14 cellular contexts compared by ENCODE assay signal in genomic region chr7:141695803-141696289, GRCh38. TPM values are rescaled to one million over a fixed set of nuclear protein-coding genes. Genes with fewer than 3 reads are reported as not detected.
DNase-seq lines count a peak whose midpoint lies in the region; TF ChIP-seq lines count a peak whose summit lies in the region.
"Had no signal": no experiment of that assay in that cellular context is flagged by ENCODE, and none has a peak within 500 bp of the region (broad histone marks: within the 10 kb centered on the region; RNA-seq: fewer than 3 reads in every experiment).

No MANE protein-coding gene starts in this region.

- DNase-seq in NCI-H1417 (lab: John Stamatoyannopoulos, UW) (peak in 2 of 3 experiments; percentile 35 to 70), NCI-H1417 treated with DMSO at 0.1 percent for 48 hours (lab: John Stamatoyannopoulos, UW) (no peak), NCI-H2196 (lab: John Stamatoyannopoulos, UW; ENCODE audit: unreplicated experiment) (peak; percentile 27), endothelial cell (ENCODE audit: low spot score) (no peak), transverse colon (peak; percentile 37), mesothelial cell of epicardium (ENCODE audit: low spot score in 2 of 2, unreplicated experiment in 2 of 2) (no peak), kidney tubule cell (ENCODE audit: low spot score) (no peak)
- no peak for DNase-seq in stimulated activated CD4-positive, alpha-beta T cell treated with anti-CD3 and anti-CD28 coated beads, Interleukin-1b, Interleukin-23, amount 100 ng/mL, for 48 hours
- DNase-seq: activated CD4-positive, alpha-beta T cell treated with anti-CD3 and anti-CD28 coated beads, Interleukin-2, amount 50 U/mL, for 48 hours; caudate nucleus; T-helper 1 cell had no signal

- H3K27me3 Mint-ChIP-seq in endothelial cell (ENCODE audit: unreplicated experiment) (peaks cover 9% of the 10 kb centered on the region), mesothelial cell of epicardium (ENCODE audit: low read depth) (no peaks in the 10 kb centered on the region)

- H3K36me3 ChIP-seq in transverse colon: no peaks in the 10 kb centered on the region
- H3K36me3 ChIP-seq: esophagus muscularis mucosa, thoracic aorta had no signal

- peak overlapping the region; percentile 84 for H3K27ac Mint-ChIP-seq in endothelial cell (ENCODE audit: unreplicated experiment)
- no peak overlapping the region for H3K27ac Mint-ChIP-seq in mesothelial cell of epicardium

- no peak for TF ChIP-seq EP300 in transverse colon (IDR thresholded peaks at IDR 0.05; ENCODE audit: low read depth)

- H3K4me1 Mint-ChIP-seq in endothelial cell (ENCODE audit: unreplicated experiment): peaks cover 67% of the 10 kb centered on the region
- H3K4me1 Mint-ChIP-seq in mesothelial cell of epicardium: peaks cover 9% of the 10 kb centered on the region

- H3K4me3 Mint-ChIP-seq in endothelial cell (ENCODE audit: unreplicated experiment) (peak overlapping the region; percentile 54), mesothelial cell of epicardium (no peak overlapping the region)

- no peak overlapping the region for H3K4me3 ChIP-seq in transverse colon
- H3K4me3 ChIP-seq: esophagus muscularis mucosa, thoracic aorta had no signal

- H3K4me1 ChIP-seq in transverse colon: peaks cover 7 to 46% (median 34%) of the 10 kb centered on the region in 4 donors

- no peaks in the 10 kb centered on the region for H3K27me3 ChIP-seq in transverse colon
- H3K27me3 ChIP-seq: esophagus muscularis mucosa had no signal

- H3K9me3 ChIP-seq in transverse colon: no peaks in the 10 kb centered on the region
- H3K9me3 ChIP-seq: esophagus muscularis mucosa, thoracic aorta had no signal

- H3K27ac ChIP-seq in transverse colon: peak overlapping the region in 3 of 4 donors; percentile 7 to 34 (median 7)
- H3K27ac ChIP-seq: esophagus muscularis mucosa, thoracic aorta had no signal

- 57% methylated on average over 5 of the region's 6 CpGs; no CpG with 5 or more reads in 1 of the 2 donors for WGBS in transverse colon (ENCODE audit: low coverage in 1 of 2), 2 donors

- intact Hi-C loops in transverse colon (cut with DNase I; ENCODE audit: low total_unique reads): no loop called here

- TF ChIP-seq CTCF in endothelial cell (IDR thresholded peaks at IDR 0.05; ENCODE audit: unreplicated experiment) (no peak), transverse colon (IDR thresholded peaks at IDR 0.05) (no peak), mesothelial cell of epicardium (IDR thresholded peaks at IDR 0.05; ENCODE audit: unreplicated experiment) (no peak)

- TF ChIP-seq POLR2A in transverse colon (IDR thresholded peaks at IDR 0.05): no peak

- H3K9me3 Mint-ChIP-seq in endothelial cell (ENCODE audit: unreplicated experiment) (no peaks in the 10 kb centered on the region), mesothelial cell of epicardium (no peaks in the 10 kb centered on the region)

- peaks cover 8% of the 10 kb centered on the region for H3K36me3 Mint-ChIP-seq in endothelial cell (ENCODE audit: low read depth, unreplicated experiment)
- no peaks in the 10 kb centered on the region for H3K36me3 Mint-ChIP-seq in mesothelial cell of epicardium

- in situ Hi-C loops in transverse colon (cut with MboI; ENCODE audit: low pct_ligation_motif_present in 1 of 4, low pct_unique_long_range_greater_than_20kb in 1 of 4, low sequenced_read_pairs in 3 of 4): no loop called here

RNA-seq across cellular contexts. Expression of gene DENND11, which starts 6.1 kb away (rescaled TPM):
- 77.0 TPM for total RNA-seq in endothelial cell (ENCODE audit: unreplicated experiment)
- total RNA-seq in transverse colon: 10 to 100 TPM; 13.1 to 43.8 (median 30.7) TPM
- total RNA-seq in mesothelial cell of epicardium: 22.4 to 22.7 TPM (median 22.7 TPM) in 3 replicates

RNA-seq across cellular contexts. Expression of gene WEE2, which starts 12.3 kb away (rescaled TPM):
- total RNA-seq in endothelial cell (ENCODE audit: unreplicated experiment) (0.33 TPM), transverse colon (not detected), mesothelial cell of epicardium (0.09 TPM in 1 of 3 replicates, not detected in the others)
- total RNA-seq: Daoy, esophagus muscularis mucosa, thoracic aorta had no signal

RNA-seq across cellular contexts. Expression of gene SSBP1, which starts 42.3 kb away (rescaled TPM):
- 130 TPM for total RNA-seq in endothelial cell (ENCODE audit: unreplicated experiment)
- 10 to 100 TPM; 12.9 to 83.8 (median 50.7) TPM for total RNA-seq in transverse colon
- total RNA-seq in mesothelial cell of epicardium: 120 to 127 TPM (median 123 TPM) in 3 replicates

Comparison
In these comparisons a context has a peak if more than half of its experiments do, and no peak if none do; other contexts are left out.
1. DNase-seq: peak in NCI-H1417 (2 of 3), NCI-H2196 (single experiment) and transverse colon (single experiment); none in NCI-H1417 treated with DMSO at 0.1 percent for 48 hours (single experiment), endothelial cell (single experiment), mesothelial cell of epicardium (0 of 2), kidney tubule cell (single experiment) and stimulated activated CD4-positive, alpha-beta T cell treated with anti-CD3 and anti-CD28 coated beads, Interleukin-1b, Interleukin-23, amount 100 ng/mL, for 48 hours (single experiment).